In genomic region chr3:118578559-118578958, GRCh38 we compare ENCODE assay signal across 29 cellular contexts.
"Had no signal": no experiment of that assay in that cellular context is flagged by ENCODE, and none has a peak within 500 bp of the region (broad histone marks: within the 10 kb centered on the region; RNA-seq: fewer than 3 reads in every experiment).

No MANE protein-coding gene starts in this region.

- H3K4me3 ChIP-seq: ascending aorta, breast epithelium, cardiac muscle cell, colonic mucosa had no signal

- H3K27me3 Mint-ChIP-seq: activated B cell treated with CpG ODN at 0.5 μM for 24 hours; activated CD4-positive, alpha-beta memory T cell treated with anti-CD3 and anti-CD28 coated beads, Interleukin-2, amount 10 ng/mL, durations not matched to agents 7 days and 5 days; activated naive CD4-positive, alpha-beta T cell treated with anti-CD3 and anti-CD28 coated beads, Interleukin-2, amount 10 ng/mL, durations not matched to agents 7 days and 5 days; activated naive CD8-positive, alpha-beta T cell treated with anti-CD3 and anti-CD28 coated beads, Interleukin-2, amount 10 ng/mL, durations not matched to agents 7 days and 5 days; activated T-cell treated with anti-CD3 and anti-CD28 coated beads, Interleukin-2, amount 50 U/mL, for 24 hours; T-helper 17 cell had no signal

- H3K4me3 Mint-ChIP-seq: activated B cell treated with CpG ODN at 0.5 μM for 24 hours; activated CD4-positive, alpha-beta memory T cell treated with anti-CD3 and anti-CD28 coated beads, Interleukin-2, amount 10 ng/mL, durations not matched to agents 7 days and 5 days; activated naive CD4-positive, alpha-beta T cell treated with anti-CD3 and anti-CD28 coated beads, Interleukin-2, amount 10 ng/mL, durations not matched to agents 7 days and 5 days; activated naive CD8-positive, alpha-beta T cell treated with anti-CD3 and anti-CD28 coated beads, Interleukin-2, amount 10 ng/mL, durations not matched to agents 7 days and 5 days; activated T-cell treated with anti-CD3 and anti-CD28 coated beads, Interleukin-2, amount 50 U/mL, for 24 hours; activated T-cell treated with anti-CD3 and anti-CD28 coated beads, Interleukin-2, amount 50 U/mL, for 72 hours; brain; T-helper 17 cell; T-helper 2 cell treated with Interferon-gamma antibody and Interleukin-4, amounts not matched to agents 5 μg/mL and 100 μg/mL, for 36 hours had no signal

- H3K4me1 ChIP-seq: ascending aorta, breast epithelium, colonic mucosa had no signal

- ATAC-seq: activated CD4-positive, CD25-positive, alpha-beta regulatory T cell treated with anti-CD3 and anti-CD28 coated beads, Interleukin-2, amount 50 U/mL, for 24 hours; activated naive CD4-positive, alpha-beta T cell treated with anti-CD3 and anti-CD28 coated beads, Interleukin-2, amount 50 U/mL, for 72 hours; activated T-cell treated with anti-CD3 and anti-CD28 coated beads, Interleukin-2, amount 50 U/mL, for 72 hours; T-helper 17 cell had no signal

- H3K27ac Mint-ChIP-seq: activated B cell treated with CpG ODN at 0.5 μM for 24 hours; activated CD4-positive, alpha-beta memory T cell treated with anti-CD3 and anti-CD28 coated beads, Interleukin-2, amount 10 ng/mL, durations not matched to agents 7 days and 5 days; activated naive CD4-positive, alpha-beta T cell treated with anti-CD3 and anti-CD28 coated beads, Interleukin-2, amount 10 ng/mL, durations not matched to agents 7 days and 5 days; activated naive CD4-positive, alpha-beta T cell treated with anti-CD3 and anti-CD28 coated beads, Interleukin-2, amount 50 U/mL, for 72 hours; activated naive CD8-positive, alpha-beta T cell treated with anti-CD3 and anti-CD28 coated beads, Interleukin-2, amount 10 ng/mL, durations not matched to agents 7 days and 5 days; activated T-cell treated with anti-CD3 and anti-CD28 coated beads, Interleukin-2, amount 50 U/mL, for 24 hours; activated T-cell treated with anti-CD3 and anti-CD28 coated beads, Interleukin-2, amount 50 U/mL, for 72 hours; T-helper 17 cell; T-helper 2 cell treated with Interferon-gamma antibody and Interleukin-4, amounts not matched to agents 5 μg/mL and 100 μg/mL, for 36 hours had no signal

- H3K36me3 Mint-ChIP-seq: activated naive CD4-positive, alpha-beta T cell treated with anti-CD3 and anti-CD28 coated beads, Interleukin-2, amount 10 ng/mL, durations not matched to agents 7 days and 5 days; activated naive CD4-positive, alpha-beta T cell treated with anti-CD3 and anti-CD28 coated beads, Interleukin-2, amount 50 U/mL, for 72 hours; activated naive CD8-positive, alpha-beta T cell treated with anti-CD3 and anti-CD28 coated beads, Interleukin-2, amount 10 ng/mL, durations not matched to agents 7 days and 5 days; brain had no signal

- H3K27ac ChIP-seq: ascending aorta, breast epithelium, cardiac muscle cell, colonic mucosa, epithelial cell of prostate, WERI-Rb-1 had no signal

- H3K4me1 Mint-ChIP-seq: activated B cell treated with CpG ODN at 0.5 μM for 24 hours; activated CD4-positive, alpha-beta memory T cell treated with anti-CD3 and anti-CD28 coated beads, Interleukin-2, amount 10 ng/mL, durations not matched to agents 7 days and 5 days; activated naive CD4-positive, alpha-beta T cell treated with anti-CD3 and anti-CD28 coated beads, Interleukin-2, amount 10 ng/mL, durations not matched to agents 7 days and 5 days; activated naive CD8-positive, alpha-beta T cell treated with anti-CD3 and anti-CD28 coated beads, Interleukin-2, amount 10 ng/mL, durations not matched to agents 7 days and 5 days; T-helper 17 cell had no signal

- H3K9me3 Mint-ChIP-seq: activated B cell treated with CpG ODN at 0.5 μM for 24 hours; activated CD4-positive, alpha-beta memory T cell treated with anti-CD3 and anti-CD28 coated beads, Interleukin-2, amount 10 ng/mL, durations not matched to agents 7 days and 5 days; activated naive CD4-positive, alpha-beta T cell treated with anti-CD3 and anti-CD28 coated beads, Interleukin-2, amount 10 ng/mL, durations not matched to agents 7 days and 5 days; activated naive CD8-positive, alpha-beta T cell treated with anti-CD3 and anti-CD28 coated beads, Interleukin-2, amount 10 ng/mL, durations not matched to agents 7 days and 5 days; activated T-cell treated with anti-CD3 and anti-CD28 coated beads, Interleukin-2, amount 50 U/mL, for 24 hours had no signal

- H3K27me3 ChIP-seq: ascending aorta, breast epithelium, cardiac muscle cell, colonic mucosa had no signal

- H3K9me3 ChIP-seq: ascending aorta, breast epithelium, colonic mucosa had no signal

- H3K36me3 ChIP-seq: ascending aorta, breast epithelium, cardiac muscle cell, colonic mucosa, WERI-Rb-1 had no signal

- DNase-seq: activated B cell treated with CpG ODN at 0.5 μM for 24 hours; activated CD4-positive, alpha-beta memory T cell treated with anti-CD3 and anti-CD28 coated beads, Interleukin-2, amount 10 ng/mL, durations not matched to agents 7 days and 5 days; activated CD4-positive, alpha-beta T cell treated with anti-CD3 and anti-CD28 coated beads for 48 hours; activated CD4-positive, alpha-beta T cell treated with anti-CD3 and anti-CD28 coated beads, Interleukin-2, amount 50 U/mL, for 4 hours; activated CD8-positive, alpha-beta memory T cell treated with anti-CD3 and anti-CD28 coated beads, Interleukin-2, amount 50 U/mL, for 48 hours; activated gamma-delta T cell; activated naive CD4-positive, alpha-beta T cell; activated naive CD4-positive, alpha-beta T cell treated with anti-CD3 and anti-CD28 coated beads, Interleukin-2, amount 10 ng/mL, durations not matched to agents 7 days and 5 days; activated naive CD8-positive, alpha-beta T cell treated with anti-CD3 and anti-CD28 coated beads, Interleukin-2, amount 10 ng/mL, durations not matched to agents 7 days and 5 days; activated T-cell treated with anti-CD3 and anti-CD28 coated beads for 4 hours; activated T-cell treated with anti-CD3 and anti-CD28 coated beads, Interleukin-2, amount 50 U/mL, for 24 hours; activated T-cell treated with anti-CD3 and anti-CD28 coated beads, Interleukin-2, amount 50 U/mL, for 72 hours; central memory CD4-positive, alpha-beta T cell; cerebellar nuclear complex; colonic mucosa; effector CD8-positive, alpha-beta T cell; foreskin fibroblast; T-helper 1 cell; T-helper 17 cell; T1000; WERI-Rb-1 had no signal
